ENCODE assay signal across 1 cellular context in the genomic region with DNA sequence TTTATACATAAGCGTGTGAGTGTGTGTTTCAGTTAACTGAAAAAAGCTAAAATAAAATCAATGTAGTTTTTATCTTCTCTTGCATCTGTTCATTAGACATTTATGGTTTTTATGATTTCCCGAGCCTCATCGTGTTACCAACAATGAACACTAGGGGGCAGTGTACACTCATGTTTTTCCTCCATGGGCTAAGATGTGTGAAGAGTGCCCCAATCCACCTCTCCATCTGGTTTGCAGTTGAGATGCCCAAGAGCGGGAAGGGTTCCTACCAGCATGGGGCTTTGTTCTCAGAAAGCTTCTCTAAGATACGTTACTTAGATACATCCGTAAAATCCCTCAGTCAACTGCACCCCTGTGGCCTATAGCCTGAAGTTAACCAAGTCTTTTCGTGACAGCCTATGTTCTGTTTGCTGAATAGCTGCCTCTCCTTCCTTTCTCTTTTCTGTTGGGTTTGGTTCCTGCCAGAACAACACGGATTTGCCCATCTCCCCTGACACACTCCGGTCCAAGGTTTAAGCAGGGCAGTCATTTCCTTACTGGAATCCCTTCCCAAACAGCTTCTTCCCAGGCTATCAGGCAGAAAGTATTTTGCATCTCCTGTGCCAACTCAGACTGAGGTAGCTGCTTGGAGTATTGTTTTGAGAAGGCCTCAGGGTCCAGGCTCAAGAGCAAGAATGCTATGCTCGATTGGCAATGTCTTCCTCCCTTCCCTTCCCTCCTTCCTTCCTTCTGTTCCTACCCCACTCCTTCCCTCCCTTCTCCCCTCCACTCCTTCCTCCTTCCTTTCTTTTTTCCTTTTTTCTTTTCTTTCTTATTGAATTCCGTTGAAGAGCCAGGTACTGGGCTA.
TF ChIP-seq lines count a peak whose summit lies in the region.

No MANE protein-coding gene starts in this region.

TF ChIP-seq in neural cell, 6 proteins besides CTCF, POLR2A, EP300 and RAD21 (continued from another document):
- TF ChIP-seq, protein P1, sequence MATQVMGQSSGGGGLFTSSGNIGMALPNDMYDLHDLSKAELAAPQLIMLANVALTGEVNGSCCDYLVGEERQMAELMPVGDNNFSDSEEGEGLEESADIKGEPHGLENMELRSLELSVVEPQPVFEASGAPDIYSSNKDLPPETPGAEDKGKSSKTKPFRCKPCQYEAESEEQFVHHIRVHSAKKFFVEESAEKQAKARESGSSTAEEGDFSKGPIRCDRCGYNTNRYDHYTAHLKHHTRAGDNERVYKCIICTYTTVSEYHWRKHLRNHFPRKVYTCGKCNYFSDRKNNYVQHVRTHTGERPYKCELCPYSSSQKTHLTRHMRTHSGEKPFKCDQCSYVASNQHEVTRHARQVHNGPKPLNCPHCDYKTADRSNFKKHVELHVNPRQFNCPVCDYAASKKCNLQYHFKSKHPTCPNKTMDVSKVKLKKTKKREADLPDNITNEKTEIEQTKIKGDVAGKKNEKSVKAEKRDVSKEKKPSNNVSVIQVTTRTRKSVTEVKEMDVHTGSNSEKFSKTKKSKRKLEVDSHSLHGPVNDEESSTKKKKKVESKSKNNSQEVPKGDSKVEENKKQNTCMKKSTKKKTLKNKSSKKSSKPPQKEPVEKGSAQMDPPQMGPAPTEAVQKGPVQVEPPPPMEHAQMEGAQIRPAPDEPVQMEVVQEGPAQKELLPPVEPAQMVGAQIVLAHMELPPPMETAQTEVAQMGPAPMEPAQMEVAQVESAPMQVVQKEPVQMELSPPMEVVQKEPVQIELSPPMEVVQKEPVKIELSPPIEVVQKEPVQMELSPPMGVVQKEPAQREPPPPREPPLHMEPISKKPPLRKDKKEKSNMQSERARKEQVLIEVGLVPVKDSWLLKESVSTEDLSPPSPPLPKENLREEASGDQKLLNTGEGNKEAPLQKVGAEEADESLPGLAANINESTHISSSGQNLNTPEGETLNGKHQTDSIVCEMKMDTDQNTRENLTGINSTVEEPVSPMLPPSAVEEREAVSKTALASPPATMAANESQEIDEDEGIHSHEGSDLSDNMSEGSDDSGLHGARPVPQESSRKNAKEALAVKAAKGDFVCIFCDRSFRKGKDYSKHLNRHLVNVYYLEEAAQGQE (IDR thresholded peaks at IDR 0.05; ENCODE audit: borderline replicate concordance): no peak
- TF ChIP-seq TAF1 (IDR thresholded peaks at IDR 0.05; ENCODE audit: low read depth): no peak
- no peak for TF ChIP-seq MXI1 (conservative IDR thresholded peaks at IDR 0.05; ENCODE audit: poor library complexity, severe bottlenecking)
- TF ChIP-seq SMC3 (conservative IDR thresholded peaks at IDR 0.05; ENCODE audit: poor library complexity): peak; percentile 82
